7 cellular contexts compared by ENCODE assay signal in genomic region chr15:21724988-21725387, GRCh38.
DNase-seq lines count a peak whose midpoint lies in the region; ATAC-seq and TF ChIP-seq lines count a peak whose summit lies in the region.
"Not testable (repeated sequence)": the region's sequence is repeated elsewhere in the genome, so short reads cannot be mapped to it uniquely, and the experiment has no call there.

No MANE protein-coding gene starts in this region.

- H3K4me3 ChIP-seq in CD8-positive, alpha-beta T cell (ENCODE audit: low read depth, low read length); naive thymus-derived CD4-positive, alpha-beta T cell (ENCODE audit: low read length): not testable (repeated sequence)

- not testable (repeated sequence) for H3K4me1 Mint-ChIP-seq in CD8-positive, alpha-beta T cell (ENCODE audit: low read depth); activated CD4-positive, alpha-beta T cell treated with anti-CD3 and anti-CD28 coated beads for 36 hours; activated T-cell treated with anti-CD3 and anti-CD28 coated beads, Interleukin-2, amount 50 U/mL, for 4 hours (ENCODE audit: low read depth); activated naive CD8-positive, alpha-beta T cell treated with anti-CD3 and anti-CD28 coated beads, Interleukin-2, amount 50 U/mL, for 24 hours; naive thymus-derived CD4-positive, alpha-beta T cell; natural killer cell treated with Interleukin-12 subunit alpha and Interleukin-12 subunit beta and Interleukin-15 and Interleukin-18, amount 100 ng/mL, for 72 hours (ENCODE audit: low read depth in 2 of 2); stimulated activated naive CD8-positive, alpha-beta T cell treated with anti-CD3 and anti-CD28 coated beads, Interleukin-15, amount 100 ng/mL, for 72 hours

- H3K27ac Mint-ChIP-seq in CD8-positive, alpha-beta T cell; activated CD4-positive, alpha-beta T cell treated with anti-CD3 and anti-CD28 coated beads for 36 hours; activated naive CD8-positive, alpha-beta T cell treated with anti-CD3 and anti-CD28 coated beads, Interleukin-2, amount 50 U/mL, for 24 hours; naive thymus-derived CD4-positive, alpha-beta T cell; natural killer cell treated with Interleukin-12 subunit alpha and Interleukin-12 subunit beta and Interleukin-15 and Interleukin-18, amount 100 ng/mL, for 72 hours; stimulated activated naive CD8-positive, alpha-beta T cell treated with anti-CD3 and anti-CD28 coated beads, Interleukin-15, amount 100 ng/mL, for 72 hours: not testable (repeated sequence)

- H3K27me3 ChIP-seq in CD8-positive, alpha-beta T cell (ENCODE audit: insufficient read depth, low read length); naive thymus-derived CD4-positive, alpha-beta T cell (ENCODE audit: control insufficient read depth in 2 of 2, insufficient read depth in 2 of 2, low read length in 2 of 2): not testable (repeated sequence)

- not testable (repeated sequence) for TF ChIP-seq CTCF in CD8-positive, alpha-beta T cell (IDR thresholded peaks at IDR 0.05)

- intact Hi-C loops in CD8-positive, alpha-beta T cell (cut with DNase I, micrococcal nuclease); activated CD4-positive, alpha-beta T cell treated with anti-CD3 and anti-CD28 coated beads for 36 hours (cut with DNase I, micrococcal nuclease); naive thymus-derived CD4-positive, alpha-beta T cell (cut with micrococcal nuclease): not testable (repeated sequence)

- not testable (repeated sequence) for H3K27ac ChIP-seq in CD8-positive, alpha-beta T cell (ENCODE audit: low read depth, low read length); naive thymus-derived CD4-positive, alpha-beta T cell (ENCODE audit: low read depth, low read length)

- not testable (repeated sequence) for H3K36me3 ChIP-seq in CD8-positive, alpha-beta T cell (ENCODE audit: insufficient read depth, low read length); naive thymus-derived CD4-positive, alpha-beta T cell (ENCODE audit: control insufficient read depth in 2 of 3, insufficient read depth in 3 of 3, low read length in 3 of 3)

- H3K36me3 Mint-ChIP-seq in CD8-positive, alpha-beta T cell; activated CD4-positive, alpha-beta T cell treated with anti-CD3 and anti-CD28 coated beads for 36 hours (ENCODE audit: low read depth); activated T-cell treated with anti-CD3 and anti-CD28 coated beads, Interleukin-2, amount 50 U/mL, for 4 hours (ENCODE audit: insufficient read depth); activated naive CD8-positive, alpha-beta T cell treated with anti-CD3 and anti-CD28 coated beads, Interleukin-2, amount 50 U/mL, for 24 hours (ENCODE audit: low read depth); naive thymus-derived CD4-positive, alpha-beta T cell; natural killer cell treated with Interleukin-12 subunit alpha and Interleukin-12 subunit beta and Interleukin-15 and Interleukin-18, amount 100 ng/mL, for 72 hours: not testable (repeated sequence)

- POLR2A ChIA-PET in CD8-positive, alpha-beta T cell (lab: Charles Lee); activated CD4-positive, alpha-beta T cell treated with anti-CD3 and anti-CD28 coated beads for 36 hours (lab: Charles Lee); naive thymus-derived CD4-positive, alpha-beta T cell (lab: Charles Lee): not testable (repeated sequence)

- not testable (repeated sequence) for H3K9me3 Mint-ChIP-seq in CD8-positive, alpha-beta T cell; activated CD4-positive, alpha-beta T cell treated with anti-CD3 and anti-CD28 coated beads for 36 hours (ENCODE audit: low read depth); activated T-cell treated with anti-CD3 and anti-CD28 coated beads, Interleukin-2, amount 50 U/mL, for 4 hours; activated naive CD8-positive, alpha-beta T cell treated with anti-CD3 and anti-CD28 coated beads, Interleukin-2, amount 50 U/mL, for 24 hours; naive thymus-derived CD4-positive, alpha-beta T cell; natural killer cell treated with Interleukin-12 subunit alpha and Interleukin-12 subunit beta and Interleukin-15 and Interleukin-18, amount 100 ng/mL, for 72 hours; stimulated activated naive CD8-positive, alpha-beta T cell treated with anti-CD3 and anti-CD28 coated beads, Interleukin-15, amount 100 ng/mL, for 72 hours

- CTCF ChIA-PET in CD8-positive, alpha-beta T cell (lab: Charles Lee); activated CD4-positive, alpha-beta T cell treated with anti-CD3 and anti-CD28 coated beads for 36 hours (lab: Charles Lee); naive thymus-derived CD4-positive, alpha-beta T cell (lab: Charles Lee): not testable (repeated sequence)

- H3K27me3 Mint-ChIP-seq in CD8-positive, alpha-beta T cell (ENCODE audit: low read depth); activated CD4-positive, alpha-beta T cell treated with anti-CD3 and anti-CD28 coated beads for 36 hours; activated T-cell treated with anti-CD3 and anti-CD28 coated beads, Interleukin-2, amount 50 U/mL, for 4 hours (ENCODE audit: low read depth); activated naive CD8-positive, alpha-beta T cell treated with anti-CD3 and anti-CD28 coated beads, Interleukin-2, amount 50 U/mL, for 24 hours; naive thymus-derived CD4-positive, alpha-beta T cell; natural killer cell treated with Interleukin-12 subunit alpha and Interleukin-12 subunit beta and Interleukin-15 and Interleukin-18, amount 100 ng/mL, for 72 hours; stimulated activated naive CD8-positive, alpha-beta T cell treated with anti-CD3 and anti-CD28 coated beads, Interleukin-15, amount 100 ng/mL, for 72 hours: not testable (repeated sequence)

- ATAC-seq in CD8-positive, alpha-beta T cell, result peak; percentile 34
- peak; percentile 39 for ATAC-seq in activated CD4-positive, alpha-beta T cell treated with anti-CD3 and anti-CD28 coated beads for 36 hours
- ATAC-seq in activated T-cell treated with anti-CD3 and anti-CD28 coated beads, Interleukin-2, amount 50 U/mL, for 4 hours, result peak; percentile 71 to 73
- ATAC-seq in activated naive CD8-positive, alpha-beta T cell treated with anti-CD3 and anti-CD28 coated beads, Interleukin-2, amount 50 U/mL, for 24 hours, result peak; percentile 79
- peak; percentile 73 for ATAC-seq in naive thymus-derived CD4-positive, alpha-beta T cell
- ATAC-seq in natural killer cell treated with Interleukin-12 subunit alpha and Interleukin-12 subunit beta and Interleukin-15 and Interleukin-18, amount 100 ng/mL, for 72 hours, result peak; percentile 38 to 55
- peak; percentile 60 for ATAC-seq in stimulated activated naive CD8-positive, alpha-beta T cell treated with anti-CD3 and anti-CD28 coated beads, Interleukin-15, amount 100 ng/mL, for 72 hours

- not testable (repeated sequence) for H3K4me3 Mint-ChIP-seq in CD8-positive, alpha-beta T cell; activated CD4-positive, alpha-beta T cell treated with anti-CD3 and anti-CD28 coated beads for 36 hours; activated T-cell treated with anti-CD3 and anti-CD28 coated beads, Interleukin-2, amount 50 U/mL, for 4 hours; activated naive CD8-positive, alpha-beta T cell treated with anti-CD3 and anti-CD28 coated beads, Interleukin-2, amount 50 U/mL, for 24 hours; naive thymus-derived CD4-positive, alpha-beta T cell; natural killer cell treated with Interleukin-12 subunit alpha and Interleukin-12 subunit beta and Interleukin-15 and Interleukin-18, amount 100 ng/mL, for 72 hours; stimulated activated naive CD8-positive, alpha-beta T cell treated with anti-CD3 and anti-CD28 coated beads, Interleukin-15, amount 100 ng/mL, for 72 hours

- H3K9me3 ChIP-seq in CD8-positive, alpha-beta T cell (ENCODE audit: low read length); naive thymus-derived CD4-positive, alpha-beta T cell (ENCODE audit: control insufficient read depth in 2 of 3, low read length in 3 of 3): not testable (repeated sequence)

- not testable (repeated sequence) for DNase-seq in CD8-positive, alpha-beta T cell; activated CD4-positive, alpha-beta T cell treated with anti-CD3 and anti-CD28 coated beads for 36 hours; activated T-cell treated with anti-CD3 and anti-CD28 coated beads, Interleukin-2, amount 50 U/mL, for 4 hours; activated naive CD8-positive, alpha-beta T cell treated with anti-CD3 and anti-CD28 coated beads, Interleukin-2, amount 50 U/mL, for 24 hours; naive thymus-derived CD4-positive, alpha-beta T cell; natural killer cell treated with Interleukin-12 subunit alpha and Interleukin-12 subunit beta and Interleukin-15 and Interleukin-18, amount 100 ng/mL, for 72 hours (ENCODE audit: low spot score); stimulated activated naive CD8-positive, alpha-beta T cell treated with anti-CD3 and anti-CD28 coated beads, Interleukin-15, amount 100 ng/mL, for 72 hours

- not testable (repeated sequence) for H3K4me1 ChIP-seq in CD8-positive, alpha-beta T cell (ENCODE audit: insufficient read depth, low read length); naive thymus-derived CD4-positive, alpha-beta T cell (ENCODE audit: control insufficient read depth in 2 of 2, insufficient read depth in 2 of 2, low read length in 2 of 2)
